ENCODE assay signal across 12 cellular contexts in genomic region chr14:70289138-70289537, GRCh38.
A peak's percentile ranks its signal among the peaks of the same experiment; 100 is the strongest.
DNase-seq lines count a peak whose midpoint lies in the region; ATAC-seq lines count a peak whose summit lies in the region.
"Had no signal": no experiment of that assay in that cellular context is flagged by ENCODE, and none has a peak within 500 bp of the region (broad histone marks: within the 10 kb centered on the region; RNA-seq: fewer than 3 reads in every experiment).

No MANE protein-coding gene starts in this region.

- no peak overlapping the region for H3K4me3 ChIP-seq in Karpas-422 (ENCODE audit: low read length)

- peaks cover 9% of the 10 kb centered on the region for H3K27me3 Mint-ChIP-seq in T-helper 2 cell treated with Interferon-gamma antibody and Interleukin-4, amounts not matched to agents 5 μg/mL and 100 μg/mL, for 36 hours (ENCODE audit: low read depth)
- H3K27me3 Mint-ChIP-seq in activated naive CD8-positive, alpha-beta T cell: peaks cover 4% of the 10 kb centered on the region

- H3K36me3 ChIP-seq in Karpas-422 (ENCODE audit: insufficient read depth, low read length): no peaks in the 10 kb centered on the region

- no peaks in the 10 kb centered on the region for H3K79me2 ChIP-seq in Karpas-422 (ENCODE audit: low read length)

- H3K9me2 ChIP-seq in Karpas-422 (replicated peaks; ENCODE audit: insufficient read depth, low read length): no peaks in the 10 kb centered on the region

- H3K27me3 ChIP-seq in Karpas-422 (ENCODE audit: low read length): no peaks in the 10 kb centered on the region

- H3K27ac ChIP-seq in Karpas-422 (ENCODE audit: low read length): no peak overlapping the region
- H3K27ac ChIP-seq in caudate nucleus (ENCODE audit: low read depth, low read length): no peak overlapping the region
- H3K27ac ChIP-seq: VCaP had no signal

- H4K20me1 ChIP-seq in Karpas-422 (ENCODE audit: insufficient read depth, low read depth, low read length): no peaks in the 10 kb centered on the region

- no peaks in the 10 kb centered on the region for H3K36me3 Mint-ChIP-seq in T-helper 2 cell treated with Interferon-gamma antibody and Interleukin-4, amounts not matched to agents 5 μg/mL and 100 μg/mL, for 36 hours (ENCODE audit: low read depth)
- H3K36me3 Mint-ChIP-seq in activated naive CD8-positive, alpha-beta T cell: no peaks in the 10 kb centered on the region

- H3K9me3 Mint-ChIP-seq in T-helper 2 cell treated with Interferon-gamma antibody and Interleukin-4, amounts not matched to agents 5 μg/mL and 100 μg/mL, for 36 hours: no peaks in the 10 kb centered on the region
- H3K9me3 Mint-ChIP-seq in activated naive CD8-positive, alpha-beta T cell (ENCODE audit: low read depth): no peaks in the 10 kb centered on the region
- H3K9me3 Mint-ChIP-seq: central memory CD8-positive, alpha-beta T cell had no signal

- H3K4me2 ChIP-seq in Karpas-422 (ENCODE audit: low read depth, low read length, poor library complexity, severe bottlenecking): no peak overlapping the region

- no peaks in the 10 kb centered on the region for H3K4me1 Mint-ChIP-seq in T-helper 2 cell treated with Interferon-gamma antibody and Interleukin-4, amounts not matched to agents 5 μg/mL and 100 μg/mL, for 36 hours (ENCODE audit: low read depth)
- H3K4me1 Mint-ChIP-seq in activated naive CD8-positive, alpha-beta T cell (ENCODE audit: low read depth): peaks cover 6% of the 10 kb centered on the region
- H3K4me1 Mint-ChIP-seq: central memory CD8-positive, alpha-beta T cell had no signal

- H3K4me1 ChIP-seq in Karpas-422 (ENCODE audit: low read length): no peaks in the 10 kb centered on the region

- H3K9me3 ChIP-seq in Karpas-422 (ENCODE audit: low read length): no peaks in the 10 kb centered on the region

- H3K4me3 Mint-ChIP-seq in T-helper 2 cell treated with Interferon-gamma antibody and Interleukin-4, amounts not matched to agents 5 μg/mL and 100 μg/mL, for 36 hours: no peak overlapping the region
- H3K4me3 Mint-ChIP-seq in activated naive CD8-positive, alpha-beta T cell: peak overlapping the region; percentile 57
- H3K4me3 Mint-ChIP-seq: central memory CD8-positive, alpha-beta T cell had no signal

- H3K9ac ChIP-seq in Karpas-422 (ENCODE audit: low read length): no peak overlapping the region

- no peak for DNase-seq in activated CD4-positive, CD25-positive, alpha-beta regulatory T cell treated with anti-CD3 and anti-CD28 coated beads, Interleukin-2, amount 50 U/mL, for 72 hours
- peak; percentile 20 for DNase-seq in T-helper 2 cell treated with Interferon-gamma antibody and Interleukin-4, amounts not matched to agents 5 μg/mL and 100 μg/mL, for 36 hours (ENCODE audit: low spot score)
- peak; percentile 8 for DNase-seq in stimulated activated CD8-positive, alpha-beta memory T cell treated with anti-CD3 and anti-CD28 coated beads, Interleukin-7, amount 100 ng/mL, for 24 hours (ENCODE audit: low read depth)
- no peak for DNase-seq in Karpas-422
- no peak for DNase-seq in NCI-H1092 treated with DMSO at 0.1 percent for 48 hours (lab: John Stamatoyannopoulos, UW)
- DNase-seq in caudate nucleus (lab: John Stamatoyannopoulos, UW): no peak
- DNase-seq: left ventricle myocardium superior; NK-92 treated with Interleukin-12 subunit alpha and Interleukin-12 subunit beta, amount 100 ng/mL, for 24 hours had no signal

- H3K27ac Mint-ChIP-seq in T-helper 2 cell treated with Interferon-gamma antibody and Interleukin-4, amounts not matched to agents 5 μg/mL and 100 μg/mL, for 36 hours: no peak overlapping the region
- H3K27ac Mint-ChIP-seq in activated naive CD8-positive, alpha-beta T cell: no peak overlapping the region

- H2AFZ ChIP-seq in Karpas-422 (ENCODE audit: low read length): no peak overlapping the region

- ATAC-seq in activated CD4-positive, CD25-positive, alpha-beta regulatory T cell treated with anti-CD3 and anti-CD28 coated beads, Interleukin-2, amount 50 U/mL, for 24 hours: peak; percentile 51 to 55
- ATAC-seq: left ventricle myocardium superior had no signal

Comparison
In these comparisons a context has a peak if more than half of its experiments do, and no peak if none do; other contexts are left out.
1. DNase-seq: peak in T-helper 2 cell treated with Interferon-gamma antibody and Interleukin-4, amounts not matched to agents 5 μg/mL and 100 μg/mL, for 36 hours (single experiment) and stimulated activated CD8-positive, alpha-beta memory T cell treated with anti-CD3 and anti-CD28 coated beads, Interleukin-7, amount 100 ng/mL, for 24 hours (single experiment); none in activated CD4-positive, CD25-positive, alpha-beta regulatory T cell treated with anti-CD3 and anti-CD28 coated beads, Interleukin-2, amount 50 U/mL, for 72 hours (single experiment), Karpas-422 (single experiment), NCI-H1092 treated with DMSO at 0.1 percent for 48 hours (single experiment) and caudate nucleus (0 of 61).